Comparison of ENCODE assay signal across 17 cellular contexts in genomic region chr6:71544906-71545305, GRCh38.
DNase-seq lines count a peak whose midpoint lies in the region; ATAC-seq, FAIRE-seq and TF ChIP-seq lines count a peak whose summit lies in the region.
"Had no signal": no experiment of that assay in that cellular context is flagged by ENCODE, and none has a peak within 500 bp of the region (broad histone marks: within the 10 kb centered on the region; RNA-seq: fewer than 3 reads in every experiment).

No MANE protein-coding gene starts in this region.

- H3K27me3 ChIP-seq in GM23248 (replicated peaks; ENCODE audit: insufficient read depth) = no peaks in the 10 kb centered on the region
- no peaks in the 10 kb centered on the region for H3K27me3 ChIP-seq in astrocyte (ENCODE audit: insufficient read depth, low read length)
- H3K27me3 ChIP-seq in osteoblast (ENCODE audit: insufficient read depth, low read length) = no peaks in the 10 kb centered on the region
- H3K27me3 ChIP-seq: BE2C had no signal

- H3K27ac ChIP-seq in GM23248 (peak overlapping the region; percentile 17), astrocyte (ENCODE audit: low read depth, low read length) (no peak overlapping the region), osteoblast (ENCODE audit: low read depth, low read length) (peak overlapping the region; percentile 2)

- FAIRE-seq in astrocyte (lab: Jason Lieb, UNC) = peak; percentile 20
- FAIRE-seq: D721Med, G401.6, GM12891, HepG2 had no signal

- H3F3A ChIP-seq in GM23248 (ENCODE audit: insufficient read depth) = peaks cover 19% of the 10 kb centered on the region

- H3K9ac ChIP-seq in GM23248 = no peak overlapping the region
- H3K9ac ChIP-seq in astrocyte (ENCODE audit: low read length) = no peak overlapping the region

- no peak overlapping the region for H3K4me3 ChIP-seq in GM23248
- no peak overlapping the region for H3K4me3 ChIP-seq in astrocyte (ENCODE audit: insufficient read depth, low read depth, low read length)
- no peak overlapping the region for H3K4me3 ChIP-seq in osteoblast (ENCODE audit: insufficient read depth, low read length)
- H3K4me3 ChIP-seq: GM23338 had no signal

- H3K79me2 ChIP-seq in GM23248 (ENCODE audit: insufficient read depth) = no peaks in the 10 kb centered on the region
- H3K79me2 ChIP-seq in astrocyte (ENCODE audit: insufficient read depth, low read length) = no peaks in the 10 kb centered on the region
- no peaks in the 10 kb centered on the region for H3K79me2 ChIP-seq in osteoblast (ENCODE audit: insufficient read depth, low read length)

- H3K36me3 Mint-ChIP-seq in astrocyte (ENCODE audit: low read depth, unreplicated experiment) = no peaks in the 10 kb centered on the region
- H3K36me3 Mint-ChIP-seq: CD4-positive, CD25-positive, alpha-beta regulatory T cell; CD8-positive, alpha-beta memory T cell had no signal

- no peak for DNase-seq in GM23248
- no peak for DNase-seq in astrocyte (ENCODE audit: low read depth)
- no peak for DNase-seq in osteoblast (ENCODE audit: insufficient read length, low spot score, missing footprints)
- DNase-seq in globus pallidus (ENCODE audit: low spot score) = no peak
- DNase-seq in Kasumi-1 (lab: John Stamatoyannopoulos, UW) = no peak
- DNase-seq: BE2C; C1 segment of cervical spinal cord; CD4-positive, CD25-positive, alpha-beta regulatory T cell; CD8-positive, alpha-beta memory T cell; COR-L47; HCEC 1CT had no signal

- no peak overlapping the region for H3K4me3 Mint-ChIP-seq in astrocyte (ENCODE audit: unreplicated experiment)
- H3K4me3 Mint-ChIP-seq: CD4-positive, CD25-positive, alpha-beta regulatory T cell; CD8-positive, alpha-beta memory T cell; GM23338 had no signal

- H3K27ac Mint-ChIP-seq in astrocyte (ENCODE audit: unreplicated experiment) = no peak overlapping the region
- H3K27ac Mint-ChIP-seq: CD4-positive, CD25-positive, alpha-beta regulatory T cell had no signal

- peaks cover 27% of the 10 kb centered on the region for H3K4me1 ChIP-seq in GM23248 (ENCODE audit: insufficient read depth)
- H3K4me1 ChIP-seq in astrocyte (ENCODE audit: insufficient read depth, low read length) = peaks cover 15% of the 10 kb centered on the region
- peaks cover 15% of the 10 kb centered on the region for H3K4me1 ChIP-seq in osteoblast (ENCODE audit: insufficient read depth, low read length)
- H3K4me1 ChIP-seq: BE2C had no signal

- H3K27me3 Mint-ChIP-seq in astrocyte (ENCODE audit: low read depth, unreplicated experiment) = no peaks in the 10 kb centered on the region
- H3K27me3 Mint-ChIP-seq: CD4-positive, CD25-positive, alpha-beta regulatory T cell; CD8-positive, alpha-beta memory T cell had no signal

- H3K9me2 ChIP-seq in GM23248 (ENCODE audit: insufficient read depth) = no peaks in the 10 kb centered on the region

- no peak for ATAC-seq in GM18517 (IDR thresholded peaks at IDR 0.05; ENCODE audit: unreplicated experiment)
- ATAC-seq: GM23338, HepG2 had no signal

- H3K36me3 ChIP-seq in GM23248 (ENCODE audit: low read depth) (no peaks in the 10 kb centered on the region), astrocyte (ENCODE audit: insufficient read depth, low read length) (no peaks in the 10 kb centered on the region), osteoblast (ENCODE audit: insufficient read depth, low read length) (no peaks in the 10 kb centered on the region)
- H3K36me3 ChIP-seq: BE2C had no signal

- H3K9me3 ChIP-seq in GM23248 (ENCODE audit: low read depth) (no peaks in the 10 kb centered on the region), astrocyte (ENCODE audit: insufficient read depth, low read depth, low read length) (no peaks in the 10 kb centered on the region), osteoblast (ENCODE audit: low read depth, low read length) (no peaks in the 10 kb centered on the region)
- H3K9me3 ChIP-seq: BE2C had no signal

- H3K4me1 Mint-ChIP-seq in astrocyte (ENCODE audit: low read depth, unreplicated experiment) = peaks cover 29% of the 10 kb centered on the region
- H3K4me1 Mint-ChIP-seq: CD4-positive, CD25-positive, alpha-beta regulatory T cell; CD8-positive, alpha-beta memory T cell had no signal

- no peak for TF ChIP-seq CTCF in astrocyte (IDR thresholded peaks at IDR 0.05; ENCODE audit: insufficient read depth, low read depth, low read length)
- no peak for TF ChIP-seq CTCF in osteoblast (IDR thresholded peaks at IDR 0.05; ENCODE audit: extremely low read depth, low read depth, low read length)

- peak overlapping the region; percentile 17 for H2AFZ ChIP-seq in GM23248
- no peak overlapping the region for H2AFZ ChIP-seq in astrocyte (ENCODE audit: low read depth, low read length)
- H2AFZ ChIP-seq in osteoblast (ENCODE audit: low read length) = peak overlapping the region; percentile 36
- H2AFZ ChIP-seq: GM23338 had no signal

- H3K4me2 ChIP-seq in GM23248 (ENCODE audit: unreplicated experiment) = peak overlapping the region; percentile 16
- no peak overlapping the region for H3K4me2 ChIP-seq in astrocyte (ENCODE audit: low read length)
- no peak overlapping the region for H3K4me2 ChIP-seq in osteoblast (ENCODE audit: insufficient read depth, low read length)
- H3K4me2 ChIP-seq: GM23338 had no signal

- H4K20me1 ChIP-seq in GM23248 (ENCODE audit: insufficient read depth) (no peaks in the 10 kb centered on the region), astrocyte (ENCODE audit: insufficient read depth, low read length) (no peaks in the 10 kb centered on the region), osteoblast (ENCODE audit: insufficient read depth, low read length) (no peaks in the 10 kb centered on the region)

- in situ Hi-C loops in GM23248 (cut with MboI) = no loop called here

- no peaks in the 10 kb centered on the region for H3K9me3 Mint-ChIP-seq in astrocyte (ENCODE audit: unreplicated experiment)
- H3K9me3 Mint-ChIP-seq: GM23338 had no signal
